Comparison of ENCODE assay signal across 9 cellular contexts in genomic region chr1:183180213-183180612, GRCh38.
DNase-seq lines count a peak whose midpoint lies in the region; ATAC-seq lines count a peak whose summit lies in the region.
"Had no signal": no experiment of that assay in that cellular context is flagged by ENCODE, and none has a peak within 500 bp of the region (broad histone marks: within the 10 kb centered on the region; RNA-seq: fewer than 3 reads in every experiment).

No MANE protein-coding gene starts in this region.

- peak overlapping the region; percentile 98 for H3K27ac ChIP-seq in ACC112 (ENCODE audit: low read depth, low read length)

- H3K4me1 ChIP-seq in ACC112 (ENCODE audit: control insufficient read depth, insufficient read depth, low read length, unreplicated experiment) = peaks cover 26% of the 10 kb centered on the region

- DNase-seq in amniotic stem cell (lab: John Stamatoyannopoulos, UW) (peak; percentile 48), kidney glomerular epithelial cell (lab: John Stamatoyannopoulos, UW) (peak; percentile 96), NCI-H187 treated with DMSO at 0.1 percent for 48 hours (lab: John Stamatoyannopoulos, UW) (no peak), ecto neural progenitor cell (ENCODE audit: low spot score) (no peak), NCI-H524 (lab: John Stamatoyannopoulos, UW) (no peak)
- DNase-seq: DND-41 had no signal

- peak overlapping the region; percentile 27 for H3K4me3 ChIP-seq in ACC112 (ENCODE audit: low read depth, low read length)

- no peak overlapping the region for H2AFZ ChIP-seq in ACC112 (ENCODE audit: low read length, unreplicated experiment)

- H3K27me3 ChIP-seq in ACC112 (ENCODE audit: insufficient read depth, low read length) = no peaks in the 10 kb centered on the region

- peak; percentile 56 for ATAC-seq in HG02981 (IDR thresholded peaks at IDR 0.05; ENCODE audit: unreplicated experiment)
- ATAC-seq in GM21390 (IDR thresholded peaks at IDR 0.05; ENCODE audit: unreplicated experiment) = no peak

- no peaks in the 10 kb centered on the region for H3K36me3 ChIP-seq in ACC112 (ENCODE audit: insufficient read depth, low read length)

- H3K79me2 ChIP-seq in ACC112 (ENCODE audit: control insufficient read depth, insufficient read depth, low read length, unreplicated experiment) = no peaks in the 10 kb centered on the region

Comparison
In these comparisons a context has a peak if more than half of its experiments do, and no peak if none do; other contexts are left out.
1. DNase-seq: peak in amniotic stem cell (single experiment) and kidney glomerular epithelial cell (single experiment); none in NCI-H187 treated with DMSO at 0.1 percent for 48 hours (single experiment), ecto neural progenitor cell (single experiment) and NCI-H524 (0 of 2).